ENCODE assay signal across 19 cellular contexts in genomic region chr1:235122348-235122747, GRCh38. TPM values are rescaled to one million over a fixed set of nuclear protein-coding genes. Genes with fewer than 3 reads are reported as not detected.
DNase-seq lines count a peak whose midpoint lies in the region; ATAC-seq and TF ChIP-seq lines count a peak whose summit lies in the region.
"Had no signal": no experiment of that assay in that cellular context is flagged by ENCODE, and none has a peak within 500 bp of the region (broad histone marks: within the 10 kb centered on the region; RNA-seq: fewer than 3 reads in every experiment).

No MANE protein-coding gene starts in this region.

- H3K79me1 ChIP-seq in IMR-90 (ENCODE audit: low read depth in 1 of 2, low read length in 2 of 2): peaks cover 14 to 33% of the 10 kb centered on the region in 2 experiments

- H3K27ac ChIP-seq in IMR-90 (ENCODE audit: insufficient read depth, low read length) (no peak overlapping the region), neural progenitor cell (peak overlapping the region; percentile 26)
- H3K27ac ChIP-seq: esophagus squamous epithelium, left ventricle myocardium inferior, upper lobe of left lung, WERI-Rb-1 had no signal

- WGBS in IMR-90 (ENCODE audit: extremely low coverage in 2 of 2, insufficient read length in 1 of 2), 2 experiments: no CpG with 5 or more reads among the region's 1 CpG

- CTCF ChIA-PET in IMR-90 (lab: Yijun Ruan, JAX): interaction anchor here (1.3 kb wide), 1 partner anchor 9 kb away, joined by 3 read pairs; no protein-coding TSS in a partner anchor

- H3K9ac ChIP-seq in IMR-90 (ENCODE audit: low read depth, low read length) (no peak overlapping the region), neural progenitor cell (no peak overlapping the region)

- dilution Hi-C loops in IMR-90 (cut with HindIII; ENCODE audit: low sequenced_read_pairs, unreplicated experiment): no loop called here

- H3K36me3 ChIP-seq in IMR-90 (ENCODE audit: control insufficient read depth, insufficient read depth, low read length) (peaks cover 21% of the 10 kb centered on the region), neural progenitor cell (peaks cover 22% of the 10 kb centered on the region)

- no peak overlapping the region for H2BK5ac ChIP-seq in IMR-90 (ENCODE audit: low read depth, low read length, poor library complexity, severe bottlenecking)

- no peak overlapping the region for H3K56ac ChIP-seq in IMR-90 (ENCODE audit: extremely low read depth, insufficient read depth, low read length)

- DNase-seq in activated T-cell treated with anti-CD3 and anti-CD28 coated beads, Interleukin-2, amount 50 U/mL, for 24 hours: no peak
- no peak for DNase-seq in activated T-cell treated with anti-CD3 and anti-CD28 coated beads, Interleukin-2, amount 50 U/mL, for 1 hour
- DNase-seq in IMR-90: no peak
- DNase-seq in neural progenitor cell (ENCODE audit: low spot score): no peak
- DNase-seq in H4 (ENCODE audit: low spot score): no peak
- no peak for DNase-seq in GM20000 (ENCODE audit: low spot score)
- DNase-seq in COR-L47 (lab: John Stamatoyannopoulos, UW): no peak
- DNase-seq: activated naive CD4-positive, alpha-beta T cell treated with Interleukin-2 at 50 U/mL for 16 hours; esophagus squamous epithelium; GDM1; Kasumi-1; left ventricle myocardium inferior; NCI-H2171; NCI-H526 treated with DMSO at 0.1 percent for 48 hours; SHP77 treated with DMSO at 0.1 percent for 48 hours; upper lobe of left lung; WERI-Rb-1 had no signal

- POLR2A ChIA-PET in IMR-90 (lab: Charles Lee; ENCODE audit: unreplicated experiment): no interaction called here

- H3K18ac ChIP-seq in IMR-90 (ENCODE audit: low read depth, low read length): no peak overlapping the region

- H3K4me2 ChIP-seq in IMR-90 (ENCODE audit: low read depth, low read length) (no peak overlapping the region; the same call in 1 of the 2 replicates), neural progenitor cell (no peak overlapping the region)

- no peak for TF ChIP-seq CTCF in IMR-90 (conservative IDR thresholded peaks at IDR 0.05; ENCODE audit: low read depth, low read length)
- TF ChIP-seq CTCF in brain (conservative IDR thresholded peaks at IDR 0.05): no peak
- no peak for TF ChIP-seq CTCF in neural progenitor cell (IDR thresholded peaks at IDR 0.05)
- TF ChIP-seq CTCF in GM20000 (IDR thresholded peaks at IDR 0.05; ENCODE audit: extremely low read depth, missing control alignments): no peak

- intact Hi-C loops in IMR-90 (cut with micrococcal nuclease): no loop called here

- H2AK9ac ChIP-seq in IMR-90 (replicated peaks; ENCODE audit: low read depth, low read length, poor library complexity): no peak overlapping the region

- no peak overlapping the region for H3K4ac ChIP-seq in IMR-90 (ENCODE audit: low read depth, low read length)

- TF ChIP-seq POLR2A in IMR-90 (IDR thresholded peaks at IDR 0.05; ENCODE audit: low read depth, low read length): no peak

- H3K14ac ChIP-seq in IMR-90 (replicated peaks; ENCODE audit: low read depth, low read length): no peak overlapping the region

- H3K9me3 Mint-ChIP-seq in activated T-cell treated with anti-CD3 and anti-CD28 coated beads, Interleukin-2, amount 50 U/mL, for 24 hours: no peaks in the 10 kb centered on the region
- H3K9me3 Mint-ChIP-seq in brain: no peaks in the 10 kb centered on the region
- no peaks in the 10 kb centered on the region for H3K9me3 Mint-ChIP-seq in neural progenitor cell
- H3K9me3 Mint-ChIP-seq: T-helper 1 cell treated with Interleukin-12 subunit alpha and Interleukin-12 subunit beta and Interleukin-4 antibody, amounts not matched to agents 30 μg/mL and 1 μg/mL, for 36 hours had no signal

- no peak overlapping the region for H3K4me3 Mint-ChIP-seq in activated T-cell treated with anti-CD3 and anti-CD28 coated beads, Interleukin-2, amount 50 U/mL, for 24 hours
- H3K4me3 Mint-ChIP-seq in brain: peak overlapping the region in 4 of 5 experiments; percentile 28 to 66 (median 55)
- H3K4me3 Mint-ChIP-seq in neural progenitor cell: no peak overlapping the region
- H3K4me3 Mint-ChIP-seq: T-helper 1 cell treated with Interleukin-12 subunit alpha and Interleukin-12 subunit beta and Interleukin-4 antibody, amounts not matched to agents 30 μg/mL and 1 μg/mL, for 36 hours had no signal

- H3K27me3 ChIP-seq in IMR-90 (ENCODE audit: control insufficient read depth, insufficient read depth, low read length) (no peaks in the 10 kb centered on the region), neural progenitor cell (no peaks in the 10 kb centered on the region)
- H3K27me3 ChIP-seq: esophagus squamous epithelium, upper lobe of left lung had no signal

- H3K4me3 ChIP-seq in IMR-90 (ENCODE audit: insufficient read depth, low read depth, low read length) (no peak overlapping the region), neural progenitor cell (no peak overlapping the region)
- H3K4me3 ChIP-seq: esophagus squamous epithelium, left ventricle myocardium inferior, upper lobe of left lung had no signal

- H2BK20ac ChIP-seq in IMR-90 (ENCODE audit: low read depth, low read length): no peak overlapping the region

- H3K27me3 Mint-ChIP-seq in activated T-cell treated with anti-CD3 and anti-CD28 coated beads, Interleukin-2, amount 50 U/mL, for 24 hours: no peaks in the 10 kb centered on the region
- H3K27me3 Mint-ChIP-seq in brain (no peaks in the 10 kb centered on the region), neural progenitor cell (ENCODE audit: insufficient read depth, low read depth) (no peaks in the 10 kb centered on the region)

- peaks cover 97% of the 10 kb centered on the region for H3K36me3 Mint-ChIP-seq in activated T-cell treated with anti-CD3 and anti-CD28 coated beads, Interleukin-2, amount 50 U/mL, for 24 hours (ENCODE audit: low read depth)
- H3K36me3 Mint-ChIP-seq in brain (peaks cover 84% of the 10 kb centered on the region), neural progenitor cell (peaks cover 20% of the 10 kb centered on the region)

- peaks cover 65% of the 10 kb centered on the region for H3K4me1 Mint-ChIP-seq in activated T-cell treated with anti-CD3 and anti-CD28 coated beads, Interleukin-2, amount 50 U/mL, for 24 hours (ENCODE audit: low read depth)
- H3K4me1 Mint-ChIP-seq in brain (peaks cover 57% of the 10 kb centered on the region), neural progenitor cell (peaks cover 12% of the 10 kb centered on the region)

- H3K4me1 ChIP-seq in IMR-90 (ENCODE audit: control insufficient read depth, insufficient read depth, low read length) (0 out of 2 replicates have a peak, but pooled peaks cover 1% of the 10 kb centered on the region), neural progenitor cell (peaks cover 11% of the 10 kb centered on the region)

- peak; percentile 28; the same call in 1 of the 2 replicates for ATAC-seq in IMR-90 (ENCODE audit: low read depth)

- H3K9me3 ChIP-seq in IMR-90 (ENCODE audit: control insufficient read depth, insufficient read depth, low read length): no peaks in the 10 kb centered on the region
- no peaks in the 10 kb centered on the region for H3K9me3 ChIP-seq in neural progenitor cell (ENCODE audit: low read depth)
- H3K9me3 ChIP-seq: esophagus squamous epithelium, left ventricle myocardium inferior, upper lobe of left lung had no signal

- H3K23ac ChIP-seq in IMR-90 (ENCODE audit: low read depth, low read length): no peak overlapping the region

- peak overlapping the region; percentile 81 for H3K27ac Mint-ChIP-seq in activated T-cell treated with anti-CD3 and anti-CD28 coated beads, Interleukin-2, amount 50 U/mL, for 24 hours
- H3K27ac Mint-ChIP-seq in brain: peak overlapping the region in 2 of 5 experiments; percentile 45 to 73
- H3K27ac Mint-ChIP-seq in neural progenitor cell: no peak overlapping the region
- H3K27ac Mint-ChIP-seq: T-helper 1 cell treated with Interleukin-12 subunit alpha and Interleukin-12 subunit beta and Interleukin-4 antibody, amounts not matched to agents 30 μg/mL and 1 μg/mL, for 36 hours had no signal

- BruUV-seq in IMR-90 (replicated peaks; lab: Mats Ljungman, UMichigan): no TSS peak

- TF ChIP-seq RAD21 in IMR-90 (IDR thresholded peaks at IDR 0.05; ENCODE audit: low read length): no peak

- H2BK120ac ChIP-seq in IMR-90 (ENCODE audit: low read depth, low read length): no peak overlapping the region

- H3K9me1 ChIP-seq in IMR-90 (ENCODE audit: insufficient read depth, low read length): no peaks in the 10 kb centered on the region

- no peak overlapping the region for H2BK15ac ChIP-seq in IMR-90 (ENCODE audit: low read depth, low read length)

- H4K8ac ChIP-seq in IMR-90 (ENCODE audit: low read depth in 2 of 2, low read length in 2 of 2): no peak overlapping the region

- H3K79me2 ChIP-seq in neural progenitor cell (ENCODE audit: low read depth): peaks cover 100% of the 10 kb centered on the region

- no peak overlapping the region for H4K5ac ChIP-seq in IMR-90 (ENCODE audit: low read depth, low read length)

- peaks cover 4% of the 10 kb centered on the region for H3F3A ChIP-seq in neural progenitor cell (ENCODE audit: low read depth)

- H2AFZ ChIP-seq in IMR-90 (replicated peaks; ENCODE audit: low read length, poor library complexity) (no peak overlapping the region), neural progenitor cell (replicated peaks) (no peak overlapping the region)

- in situ Hi-C loops in IMR-90 (cut with MboI; ENCODE audit: low sequenced_read_pairs): loop anchor here (25.0 kb wide), 1 partner anchor 985 kb away; no protein-coding TSS in a partner anchor

- peaks cover 84% of the 10 kb centered on the region for H4K20me1 ChIP-seq in IMR-90 (ENCODE audit: insufficient read depth, low read length)
- peaks cover 83% of the 10 kb centered on the region for H4K20me1 ChIP-seq in neural progenitor cell (ENCODE audit: low read depth)

- H2AK5ac ChIP-seq in IMR-90 (ENCODE audit: low read depth, low read length): no peak overlapping the region

- H4K91ac ChIP-seq in IMR-90 (ENCODE audit: insufficient read depth, low read depth, low read length): no peak overlapping the region

TF ChIP-seq in IMR-90, 13 proteins besides CTCF, POLR2A, EP300 and RAD21 (continues in another document):
- TF ChIP-seq FOS (IDR thresholded peaks at IDR 0.05; ENCODE audit: low read depth, low read length) (no peak), SMC3 (IDR thresholded peaks at IDR 0.05; ENCODE audit: low read depth, low read length) (no peak)

RNA-seq across cellular contexts. Expression of gene TOMM20, which starts 6.3 kb away (rescaled TPM):
- total RNA-seq in IMR-90 (2012; rRNA removed): 75.3 and 135 TPM in 2 replicates
- 70.5 and 84.4 TPM in 2 replicates for polyA plus RNA-seq in IMR-90 (2012; rRNA removed)
- 21.2 and 21.9 TPM in 2 replicates for polyA plus RNA-seq in IMR-90 (2012; cell fraction: cytosol; rRNA removed)
- polyA plus RNA-seq in IMR-90 (2012; cell fraction: nucleus; rRNA removed; ENCODE audit: low replicate concordance): 5.2 and 27.0 TPM in 2 replicates
- 94.4 TPM for polyA plus RNA-seq in brain (ENCODE audit: insufficient read depth, low read depth, low replicate concordance)
- 154 and 212 TPM in 2 replicates for total RNA-seq in neural progenitor cell (ENCODE audit: low replicate concordance)
- 48.1 and 69.7 TPM in 2 replicates for total RNA-seq in H4 (2014; rRNA removed; shearing (Covaris generic))

RNA-seq across cellular contexts. Expression of gene RBM34, which starts 38.7 kb away (rescaled TPM):
- total RNA-seq in IMR-90 (2012; rRNA removed) (28.7 and 61.7 TPM in 2 replicates), neural progenitor cell (ENCODE audit: low replicate concordance) (90.4 and 107 TPM in 2 replicates)
- polyA plus RNA-seq in IMR-90 (2012; rRNA removed) (31.8 and 34.0 TPM in 2 replicates), brain (ENCODE audit: insufficient read depth, low read depth, low replicate concordance) (47.3 TPM)
- polyA plus RNA-seq in IMR-90 (2012; cell fraction: cytosol; rRNA removed): 11.0 and 16.7 TPM in 2 replicates
- 5.5 and 27.9 TPM in 2 replicates for polyA plus RNA-seq in IMR-90 (2012; cell fraction: nucleus; rRNA removed; ENCODE audit: low replicate concordance)
- 43.4 and 76.4 TPM in 2 replicates for total RNA-seq in H4 (2014; rRNA removed; shearing (Covaris generic))

Comparison
In these comparisons a context has a peak if more than half of its experiments do, and no peak if none do; other contexts are left out.
1. H3K4me3 Mint-ChIP-seq: peak in brain (4 of 5); none in activated T-cell treated with anti-CD3 and anti-CD28 coated beads, Interleukin-2, amount 50 U/mL, for 24 hours (single experiment) and neural progenitor cell (single experiment).